ENCODE assay signal across 1 cellular context in the genomic region with DNA sequence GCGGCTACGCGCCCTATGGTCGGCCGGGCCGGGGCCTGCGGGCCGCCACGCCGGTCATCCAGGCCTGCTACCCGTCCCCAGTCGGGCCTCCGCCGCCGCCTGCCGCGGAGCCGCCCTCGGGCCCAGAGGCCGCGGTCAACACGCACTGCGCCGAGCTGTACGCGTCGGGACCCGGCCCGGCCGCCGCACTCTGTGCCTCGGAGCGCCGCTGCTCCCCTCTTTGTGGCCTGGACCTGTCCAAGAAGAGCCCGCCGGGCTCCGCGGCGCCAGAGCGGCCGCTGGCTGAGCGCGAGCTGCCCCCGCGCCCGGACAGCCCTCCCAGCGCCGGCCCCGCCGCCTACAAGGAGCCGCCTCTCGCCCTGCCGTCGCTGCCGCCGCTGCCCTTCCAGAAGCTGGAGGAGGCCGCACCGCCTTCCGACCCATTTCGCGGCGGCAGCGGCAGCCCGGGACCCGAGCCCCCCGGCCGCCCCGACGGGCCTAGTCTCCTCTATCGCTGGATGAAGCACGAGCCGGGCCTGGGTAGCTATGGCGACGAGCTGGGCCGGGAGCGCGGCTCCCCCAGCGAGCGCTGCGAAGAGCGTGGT.
TF ChIP-seq lines count a peak whose summit lies in the region.

No MANE protein-coding gene starts in this region.

TF ChIP-seq in GM12878, 131 proteins besides CTCF, POLR2A, EP300 and RAD21:
- TF ChIP-seq POU2F2 (IDR thresholded peaks at IDR 0.05; ENCODE audit: borderline replicate concordance, low read depth, low read length): no peak
- 0 out of 2 replicates have a peak, but pooled peaks have one; percentile 20 for TF ChIP-seq ZBED1 (IDR thresholded peaks at IDR 0.05; ENCODE audit: borderline replicate concordance)
- TF ChIP-seq, protein P1, sequence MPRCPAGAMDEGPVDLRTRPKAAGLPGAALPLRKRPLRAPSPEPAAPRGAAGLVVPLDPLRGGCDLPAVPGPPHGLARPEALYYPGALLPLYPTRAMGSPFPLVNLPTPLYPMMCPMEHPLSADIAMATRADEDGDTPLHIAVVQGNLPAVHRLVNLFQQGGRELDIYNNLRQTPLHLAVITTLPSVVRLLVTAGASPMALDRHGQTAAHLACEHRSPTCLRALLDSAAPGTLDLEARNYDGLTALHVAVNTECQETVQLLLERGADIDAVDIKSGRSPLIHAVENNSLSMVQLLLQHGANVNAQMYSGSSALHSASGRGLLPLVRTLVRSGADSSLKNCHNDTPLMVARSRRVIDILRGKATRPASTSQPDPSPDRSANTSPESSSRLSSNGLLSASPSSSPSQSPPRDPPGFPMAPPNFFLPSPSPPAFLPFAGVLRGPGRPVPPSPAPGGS (IDR thresholded peaks at IDR 0.05; ENCODE audit: borderline replicate concordance, insufficient read depth, low read depth, low read length, poor library complexity, severe bottlenecking): peak; percentile 6
- TF ChIP-seq BCL11A (IDR thresholded peaks at IDR 0.05; ENCODE audit: low read depth, low read length): no peak
- no peak for TF ChIP-seq NR2C2 (IDR thresholded peaks at IDR 0.05; ENCODE audit: borderline replicate concordance, control insufficient read depth, insufficient read length, low read depth)
- TF ChIP-seq IKZF1 (conservative IDR thresholded peaks at IDR 0.05): peak; percentile 27
- no peak for TF ChIP-seq MXI1 (IDR thresholded peaks at IDR 0.05; ENCODE audit: low read depth, low read length)
- no peak for TF ChIP-seq NFYA (IDR thresholded peaks at IDR 0.05; ENCODE audit: borderline replicate concordance, low read depth, low read length)
- TF ChIP-seq TBL1XR1 (IDR thresholded peaks at IDR 0.05; ENCODE audit: low read depth, low read length): no peak
- TF ChIP-seq DPF2 (IDR thresholded peaks at IDR 0.05): no peak; the same call in 1 of the 2 replicates
- TF ChIP-seq, protein P2, sequence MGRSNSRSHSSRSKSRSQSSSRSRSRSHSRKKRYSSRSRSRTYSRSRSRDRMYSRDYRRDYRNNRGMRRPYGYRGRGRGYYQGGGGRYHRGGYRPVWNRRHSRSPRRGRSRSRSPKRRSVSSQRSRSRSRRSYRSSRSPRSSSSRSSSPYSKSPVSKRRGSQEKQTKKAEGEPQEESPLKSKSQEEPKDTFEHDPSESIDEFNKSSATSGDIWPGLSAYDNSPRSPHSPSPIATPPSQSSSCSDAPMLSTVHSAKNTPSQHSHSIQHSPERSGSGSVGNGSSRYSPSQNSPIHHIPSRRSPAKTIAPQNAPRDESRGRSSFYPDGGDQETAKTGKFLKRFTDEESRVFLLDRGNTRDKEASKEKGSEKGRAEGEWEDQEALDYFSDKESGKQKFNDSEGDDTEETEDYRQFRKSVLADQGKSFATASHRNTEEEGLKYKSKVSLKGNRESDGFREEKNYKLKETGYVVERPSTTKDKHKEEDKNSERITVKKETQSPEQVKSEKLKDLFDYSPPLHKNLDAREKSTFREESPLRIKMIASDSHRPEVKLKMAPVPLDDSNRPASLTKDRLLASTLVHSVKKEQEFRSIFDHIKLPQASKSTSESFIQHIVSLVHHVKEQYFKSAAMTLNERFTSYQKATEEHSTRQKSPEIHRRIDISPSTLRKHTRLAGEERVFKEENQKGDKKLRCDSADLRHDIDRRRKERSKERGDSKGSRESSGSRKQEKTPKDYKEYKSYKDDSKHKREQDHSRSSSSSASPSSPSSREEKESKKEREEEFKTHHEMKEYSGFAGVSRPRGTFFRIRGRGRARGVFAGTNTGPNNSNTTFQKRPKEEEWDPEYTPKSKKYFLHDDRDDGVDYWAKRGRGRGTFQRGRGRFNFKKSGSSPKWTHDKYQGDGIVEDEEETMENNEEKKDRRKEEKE (IDR thresholded peaks at IDR 0.05): 0 out of 2 replicates have a peak, but pooled peaks have one; percentile 1
- TF ChIP-seq NR2F1 (conservative IDR thresholded peaks at IDR 0.05): peak; percentile 8; the same call in 1 of the 2 replicates
